Comparison of ENCODE assay signal across 12 cellular contexts in the genomic region with DNA sequence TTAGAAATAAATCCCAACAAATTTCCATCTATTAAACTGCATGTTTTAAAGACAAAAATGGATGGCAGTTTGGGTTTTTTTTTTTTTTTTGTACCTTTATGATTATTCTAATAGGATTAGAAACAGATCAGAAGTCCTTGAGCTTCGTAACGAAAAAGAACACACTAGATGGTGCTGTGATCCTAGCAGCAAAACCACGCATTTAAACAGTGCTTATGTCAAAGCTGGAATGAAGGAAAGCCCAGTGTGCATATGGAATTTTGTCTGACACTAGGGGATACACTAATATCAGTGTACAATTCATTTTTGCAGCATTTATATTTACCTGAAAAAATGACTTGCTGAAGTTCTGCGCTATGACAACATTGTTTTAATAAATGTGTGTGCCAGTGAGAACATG.
DNase-seq lines count a peak whose midpoint lies in the region; ATAC-seq and TF ChIP-seq lines count a peak whose summit lies in the region.
"Had no signal": no experiment of that assay in that cellular context is flagged by ENCODE, and none has a peak within 500 bp of the region (broad histone marks: within the 10 kb centered on the region; RNA-seq: fewer than 3 reads in every experiment).

No MANE protein-coding gene starts in this region.

- H3K4me3 ChIP-seq in SK-N-SH (ENCODE audit: low read depth in 2 of 2, low read length in 1 of 2): no peak overlapping the region; a peak in 1 of 4 replicates
- no peak overlapping the region for H3K4me3 ChIP-seq in fibroblast of the aortic adventitia (ENCODE audit: low read depth, low read length)

- H3K9me2 ChIP-seq in SK-N-SH: no peaks in the 10 kb centered on the region

- POLR2A ChIA-PET in SK-N-SH (lab: Yijun Ruan, JAX): no interaction called here

- no peaks in the 10 kb centered on the region for H3F3A ChIP-seq in SK-N-SH (replicated peaks; ENCODE audit: insufficient read depth)

- no peaks in the 10 kb centered on the region for H4K20me1 ChIP-seq in SK-N-SH (ENCODE audit: insufficient read depth)

- H3K4me2 ChIP-seq in SK-N-SH: peak overlapping the region; percentile 62

- peak; percentile 49 for TF ChIP-seq RAD21 in SK-N-SH (IDR thresholded peaks at IDR 0.05; ENCODE audit: low read length)

- CTCF ChIA-PET in SK-N-SH (lab: Yijun Ruan, JAX): no interaction called here

- TF ChIP-seq CTCF in 22Rv1 (IDR thresholded peaks at IDR 0.05): peak; percentile 60
- TF ChIP-seq CTCF in SK-N-SH (IDR thresholded peaks at IDR 0.05): peak; percentile 57
- peak; percentile 46 for TF ChIP-seq CTCF in fibroblast of the aortic adventitia (IDR thresholded peaks at IDR 0.05; ENCODE audit: insufficient read depth, low read length)
- no peak for TF ChIP-seq CTCF in GM13977 (IDR thresholded peaks at IDR 0.05; ENCODE audit: extremely low read depth, insufficient read depth, missing control alignments)

- DNase-seq in ELR (ENCODE audit: low read depth) (peak; percentile 30), SK-N-SH (no peak), fibroblast of the aortic adventitia (ENCODE audit: low read depth) (peak; percentile 82), GM13977 (ENCODE audit: low spot score) (no peak), ureter (ENCODE audit: low spot score) (no peak), iPS-NIHi7 (ENCODE audit: extremely low spot score) (no peak)
- DNase-seq: kidney glomerular epithelial cell; NCI-H446 treated with DMSO at 0.1 percent for 48 hours; stimulated activated naive CD4-positive, alpha-beta T cell; T-helper 1 cell had no signal

- no peaks in the 10 kb centered on the region for H3K4me1 ChIP-seq in SK-N-SH (ENCODE audit: control insufficient read depth in 1 of 2, insufficient read depth in 2 of 2, low read depth in 1 of 2, low read length in 1 of 2)

- in situ Hi-C loops in GM13977 (cut with MboI; ENCODE audit: low pct_unique_long_range_greater_than_20kb, low sequenced_read_pairs, unreplicated experiment): no loop called here

- H3K27me3 ChIP-seq in SK-N-SH (ENCODE audit: insufficient read depth): no peaks in the 10 kb centered on the region; the same call in 1 of the 2 replicates

- H3K79me2 ChIP-seq in SK-N-SH (ENCODE audit: insufficient read depth): no peaks in the 10 kb centered on the region

- 9% methylated on average over 4 of the region's 4 CpGs for WGBS in SK-N-SH (ENCODE audit: low lambda C conversion rate)

- TF ChIP-seq EP300 in SK-N-SH (IDR thresholded peaks at IDR 0.05; ENCODE audit: borderline replicate concordance in 1 of 2, low read depth in 1 of 2, low read length in 1 of 2): no peak

- no peak overlapping the region for H3K9ac ChIP-seq in SK-N-SH

- 0 out of 2 replicates have a peak overlapping the region, but pooled peaks have one; percentile 70 for H2AFZ ChIP-seq in SK-N-SH (ENCODE audit: low read depth)

- H3K9me3 ChIP-seq in SK-N-SH: no peaks in the 10 kb centered on the region

- H3K27ac ChIP-seq in 22Rv1: no peak overlapping the region
- H3K27ac ChIP-seq in SK-N-SH (ENCODE audit: low read depth in 2 of 2, low read length in 1 of 2): peak overlapping the region; percentile 38 to 82; a peak in 3 of 4 replicates

- ATAC-seq in HG03025 (IDR thresholded peaks at IDR 0.05; ENCODE audit: low FRiP score, unreplicated experiment): no peak

- no peaks in the 10 kb centered on the region for H3K36me3 ChIP-seq in SK-N-SH (replicated peaks in 1 of 2; ENCODE audit: control insufficient read depth in 1 of 2, insufficient read depth in 2 of 2, low read length in 1 of 2)

TF ChIP-seq in SK-N-SH, 30 proteins besides CTCF, POLR2A, EP300 and RAD21:
- TF ChIP-seq SMC3 (IDR thresholded peaks at IDR 0.05; ENCODE audit: low read depth, low read length) (peak; percentile 35; the same call in 1 of the 2 replicates), MXI1 (IDR thresholded peaks at IDR 0.05; ENCODE audit: low read depth, low read length) (no peak), ELF1 (IDR thresholded peaks at IDR 0.05) (no peak), YY1 (IDR thresholded peaks at IDR 0.05; ENCODE audit: low read depth) (no peak)
TF ChIP-seq in SK-N-SH: peak in this region for 1.

Comparison
In these comparisons a context has a peak if more than half of its experiments do, and no peak if none do; other contexts are left out.
1. DNase-seq: peak in ELR (single experiment) and fibroblast of the aortic adventitia (single experiment); none in SK-N-SH (single experiment), GM13977 (single experiment), ureter (single experiment) and iPS-NIHi7 (single experiment).